9 cellular contexts compared by ENCODE assay signal in the genomic region with DNA sequence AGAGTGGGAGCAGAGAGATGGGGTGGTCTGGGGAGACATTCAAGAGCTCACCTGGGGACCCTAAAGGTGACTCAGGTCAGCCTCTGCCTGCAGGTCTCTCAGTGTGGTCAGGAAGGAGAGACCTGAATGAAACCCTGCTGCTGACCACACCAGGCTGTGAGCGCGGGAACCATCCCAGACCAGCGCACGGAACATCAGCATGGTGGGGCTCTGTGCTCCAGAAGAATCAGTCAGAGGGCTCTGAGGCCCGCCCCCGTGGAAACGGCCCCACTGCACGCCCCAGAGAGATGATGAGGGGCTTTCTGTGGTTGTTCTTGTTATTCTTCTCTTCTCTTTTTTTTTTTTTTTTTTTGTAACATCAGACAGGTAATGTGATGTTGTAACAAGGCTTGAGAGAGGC.
"Had no signal": no experiment of that assay in that cellular context is flagged by ENCODE, and none has a peak within 500 bp of the region (broad histone marks: within the 10 kb centered on the region; RNA-seq: fewer than 3 reads in every experiment).

No MANE protein-coding gene starts in this region.

- ATAC-seq: HCT116, HepG2 had no signal

- H3K4me3 ChIP-seq: HAP-1 had no signal

- H3K4me1 ChIP-seq: HAP-1 had no signal

- DNase-seq: GOT3, H7, HFFc6, KBM-7 had no signal

- H3K36me3 Mint-ChIP-seq: IgD-negative memory B cell had no signal

- H3K4me3 Mint-ChIP-seq: HFFc6, IgD-negative memory B cell had no signal

- H3K27ac Mint-ChIP-seq: HFFc6, IgD-negative memory B cell had no signal

- H3K27ac ChIP-seq: HL-60 had no signal

- H3K9me3 ChIP-seq: HAP-1 had no signal

- H3K36me3 ChIP-seq: HAP-1 had no signal
